In genomic region chr11:9838961-9839360, GRCh38 we compare ENCODE assay signal across 10 cellular contexts.
DNase-seq lines count a peak whose midpoint lies in the region; ATAC-seq and TF ChIP-seq lines count a peak whose summit lies in the region.
"Had no signal": no experiment of that assay in that cellular context is flagged by ENCODE, and none has a peak within 500 bp of the region (broad histone marks: within the 10 kb centered on the region; RNA-seq: fewer than 3 reads in every experiment).

No MANE protein-coding gene starts in this region.

- peak overlapping the region; percentile 75 for H3K27ac Mint-ChIP-seq in chondrocyte (ENCODE audit: unreplicated experiment)

- no peaks in the 10 kb centered on the region for H3K27me3 Mint-ChIP-seq in chondrocyte (ENCODE audit: low read depth)

- H3K27me3 ChIP-seq in GM06990 (replicated peaks; ENCODE audit: control insufficient read depth, insufficient read depth, low read length): no peaks in the 10 kb centered on the region

- peak; percentile 30 for DNase-seq in GM06990 (ENCODE audit: extremely low read depth, insufficient read length)
- DNase-seq in chondrocyte (ENCODE audit: low spot score): no peak
- DNase-seq in middle frontal gyrus (ENCODE audit: extremely low spot score, low spot score): no peak
- DNase-seq in stimulated activated CD4-positive, alpha-beta T cell treated with anti-CD3 and anti-CD28 coated beads, Interleukin-12 subunit alpha, Interleukin-12 subunit beta, amount 100 ng/mL, for 4 hours: no peak
- no peak for DNase-seq in SKM-1 (lab: John Stamatoyannopoulos, UW; ENCODE audit: unreplicated experiment)
- DNase-seq in T-helper 9 cell: no peak
- DNase-seq: anterior cingulate cortex; stimulated activated CD4-positive, alpha-beta T cell treated with anti-CD3 and anti-CD28 coated beads, Interleukin-4, amount 100 ng/mL, for 4 hours had no signal

- H3K36me3 Mint-ChIP-seq in chondrocyte (ENCODE audit: low read depth): peaks cover 9% of the 10 kb centered on the region

- ATAC-seq in GM21367 (IDR thresholded peaks at IDR 0.05; ENCODE audit: unreplicated experiment) (peak; percentile 62), HG03354 (IDR thresholded peaks at IDR 0.05; ENCODE audit: poor library complexity, severe bottlenecking, unreplicated experiment) (peak; percentile 77)

- no peak for TF ChIP-seq CTCF in GM06990 (IDR thresholded peaks at IDR 0.05; ENCODE audit: insufficient read depth, low read length, poor library complexity, severe bottlenecking)
- no peak for TF ChIP-seq CTCF in chondrocyte (IDR thresholded peaks at IDR 0.05)

- H3K4me3 Mint-ChIP-seq in chondrocyte (ENCODE audit: unreplicated experiment): no peak overlapping the region

- H3K36me3 ChIP-seq in GM06990 (ENCODE audit: control insufficient read depth, insufficient read depth, low read length): no peaks in the 10 kb centered on the region

- no peak overlapping the region for H3K4me3 ChIP-seq in GM06990 (replicated peaks; ENCODE audit: low read depth, low read length)

- peaks cover 37% of the 10 kb centered on the region for H3K4me1 Mint-ChIP-seq in chondrocyte (ENCODE audit: low read depth)

- no peaks in the 10 kb centered on the region for H3K9me3 Mint-ChIP-seq in chondrocyte (ENCODE audit: low read depth)
